In genomic region chrX:103565752-103566151, GRCh38 we compare ENCODE assay signal across 11 cellular contexts. TPM values are rescaled to one million over a fixed set of nuclear protein-coding genes. Genes with fewer than 3 reads are reported as not detected.
DNase-seq lines count a peak whose midpoint lies in the region; ATAC-seq and TF ChIP-seq lines count a peak whose summit lies in the region.
"Had no signal": no experiment of that assay in that cellular context is flagged by ENCODE, and none has a peak within 500 bp of the region (broad histone marks: within the 10 kb centered on the region; RNA-seq: fewer than 3 reads in every experiment).

No MANE protein-coding gene starts in this region.

- H3K4me3 ChIP-seq in astrocyte of the spinal cord (ENCODE audit: low read depth, low read length) (no peak overlapping the region), mucosa of descending colon (no peak overlapping the region)
- H3K4me3 ChIP-seq: suprapubic skin had no signal

- no peaks in the 10 kb centered on the region for H3K36me3 ChIP-seq in mucosa of descending colon (ENCODE audit: low read depth)
- H3K36me3 ChIP-seq: suprapubic skin had no signal

- H3K9me3 ChIP-seq in mucosa of descending colon, result no peaks in the 10 kb centered on the region
- H3K9me3 ChIP-seq: suprapubic skin had no signal

- intact Hi-C loops in mucosa of descending colon (cut with DNase I, micrococcal nuclease), result no loop called here

- in situ Hi-C loops in astrocyte of the spinal cord (cut with HindIII; ENCODE audit: low sequenced_read_pairs), result no loop called here

- H3K4me1 ChIP-seq in mucosa of descending colon (ENCODE audit: low read depth), result no peaks in the 10 kb centered on the region
- H3K4me1 ChIP-seq: suprapubic skin had no signal

- TF ChIP-seq CTCF in astrocyte of the spinal cord (IDR thresholded peaks at IDR 0.05; ENCODE audit: low read depth, low read length) (no peak), mucosa of descending colon (IDR thresholded peaks at IDR 0.05) (no peak)

- peak; percentile 38 for ATAC-seq in GM18517 (IDR thresholded peaks at IDR 0.05; ENCODE audit: unreplicated experiment)
- peak; percentile 28 for ATAC-seq in HG03159 (IDR thresholded peaks at IDR 0.05; ENCODE audit: unreplicated experiment)
- peak; percentile 37 for ATAC-seq in mucosa of descending colon
- no peak for ATAC-seq in GM19397 (IDR thresholded peaks at IDR 0.05; ENCODE audit: unreplicated experiment)
- ATAC-seq: activated naive CD8-positive, alpha-beta T cell treated with anti-CD3 and anti-CD28 coated beads, Interleukin-2, amount 50 U/mL, for 24 hours had no signal

- peak; percentile 55 for DNase-seq in astrocyte of the spinal cord (ENCODE audit: low read depth, low spot score)
- DNase-seq in mucosa of descending colon, result no peak
- DNase-seq in NCI-H2029 treated with DMSO at 0.1 percent for 48 hours (lab: John Stamatoyannopoulos, UW), result no peak
- no peak for DNase-seq in NCI-H2081 treated with DMSO at 0.1 percent for 48 hours (lab: John Stamatoyannopoulos, UW)
- DNase-seq in central memory CD4-positive, alpha-beta T cell, result no peak
- DNase-seq: activated naive CD8-positive, alpha-beta T cell treated with anti-CD3 and anti-CD28 coated beads, Interleukin-2, amount 50 U/mL, for 24 hours; retina had no signal

RNA-seq across cellular contexts. Expression of gene TCEAL4, which starts 19.6 kb away (rescaled TPM):
- total RNA-seq in mucosa of descending colon, result 10 to 100 TPM in 2 of 3 donors, 1 to 10 TPM in 1; 8.7 to 68.0 (median 28.6) TPM

RNA-seq across cellular contexts. Expression of gene TCEAL3, which starts 42.0 kb away (rescaled TPM):
- total RNA-seq in mucosa of descending colon, result 10 to 100 TPM in 1 of 3 donors, 1 to 10 TPM in 2; 3.3 to 29.7 (median 9.6) TPM

RNA-seq across cellular contexts. Expression of gene RAB40A, which starts 46.5 kb away (rescaled TPM):
- under 1 TPM in 2 of 3 donors, not detected in 1; 0.17 to 0.28 TPM for total RNA-seq in mucosa of descending colon
